ENCODE assay signal across 25 cellular contexts in genomic region chr2:42076357-42076921, GRCh38. TPM values are rescaled to one million over a fixed set of nuclear protein-coding genes. Genes with fewer than 3 reads are reported as not detected.
"Had no signal": no experiment of that assay in that cellular context is flagged by ENCODE, and none has a peak within 500 bp of the region (broad histone marks: within the 10 kb centered on the region; RNA-seq: fewer than 3 reads in every experiment).

No MANE protein-coding gene starts in this region.

- H3K27ac Mint-ChIP-seq: mesothelial cell of epicardium; natural killer cell treated with Interleukin-12 subunit alpha and Interleukin-12 subunit beta and Interleukin-15 and Interleukin-18, amount 100 ng/mL, for 72 hours; stimulated activated effector memory CD8-positive, alpha-beta T cell treated with anti-CD3 and anti-CD28 coated beads, Interleukin-12 subunit alpha, Interleukin-12 subunit beta, amount 100 ng/mL, for 72 hours; stimulated activated naive CD8-positive, alpha-beta T cell treated with anti-CD3 and anti-CD28 coated beads, Interleukin-15, Interleukin-2, amounts not matched to agents 100 ng/mL and 50 ng/mL, for 24 hours had no signal

- H3K4me1 ChIP-seq: pancreas, prostate gland, tibial artery had no signal

- H3K36me3 ChIP-seq: left ventricle myocardium inferior, pancreas, prostate gland, sigmoid colon, spleen, suprapubic skin, thoracic aorta, tibial artery, vagina had no signal

- H3K4me3 Mint-ChIP-seq: mesothelial cell of epicardium; natural killer cell treated with Interleukin-12 subunit alpha and Interleukin-12 subunit beta and Interleukin-15 and Interleukin-18, amount 100 ng/mL, for 72 hours; stimulated activated effector memory CD8-positive, alpha-beta T cell treated with anti-CD3 and anti-CD28 coated beads, Interleukin-12 subunit alpha, Interleukin-12 subunit beta, amount 100 ng/mL, for 72 hours; stimulated activated naive CD8-positive, alpha-beta T cell treated with anti-CD3 and anti-CD28 coated beads, Interleukin-15, Interleukin-2, amounts not matched to agents 100 ng/mL and 50 ng/mL, for 24 hours had no signal

- H3K4me1 Mint-ChIP-seq: stimulated activated effector memory CD8-positive, alpha-beta T cell treated with anti-CD3 and anti-CD28 coated beads, Interleukin-12 subunit alpha, Interleukin-12 subunit beta, amount 100 ng/mL, for 72 hours had no signal

- H3K9me3 Mint-ChIP-seq: mesothelial cell of epicardium; natural killer cell treated with Interleukin-12 subunit alpha and Interleukin-12 subunit beta and Interleukin-15 and Interleukin-18, amount 100 ng/mL, for 72 hours; stimulated activated naive CD8-positive, alpha-beta T cell treated with anti-CD3 and anti-CD28 coated beads, Interleukin-15, Interleukin-2, amounts not matched to agents 100 ng/mL and 50 ng/mL, for 24 hours had no signal

- H3K9me3 ChIP-seq: left ventricle myocardium inferior, pancreas, prostate gland, sigmoid colon, spleen, suprapubic skin, thoracic aorta, tibial artery, vagina had no signal

- H3K27ac ChIP-seq: left ventricle myocardium inferior, pancreas, prostate gland, sigmoid colon, spleen, suprapubic skin, thoracic aorta, tibial artery, vagina had no signal

- H3K36me3 Mint-ChIP-seq: mesothelial cell of epicardium; naive B cell; natural killer cell treated with Interleukin-12 subunit alpha and Interleukin-12 subunit beta and Interleukin-15 and Interleukin-18, amount 100 ng/mL, for 72 hours; stimulated activated effector memory CD8-positive, alpha-beta T cell treated with anti-CD3 and anti-CD28 coated beads, Interleukin-12 subunit alpha, Interleukin-12 subunit beta, amount 100 ng/mL, for 72 hours had no signal

- H3K27me3 ChIP-seq: pancreas, sigmoid colon, suprapubic skin, tibial artery, vagina had no signal

- ATAC-seq: natural killer cell treated with Interleukin-12 subunit alpha and Interleukin-12 subunit beta and Interleukin-15 and Interleukin-18, amount 100 ng/mL, for 72 hours; pancreas; right cardiac atrium; stimulated activated effector memory CD8-positive, alpha-beta T cell treated with anti-CD3 and anti-CD28 coated beads, Interleukin-12 subunit alpha, Interleukin-12 subunit beta, amount 100 ng/mL, for 72 hours had no signal

- H3K4me3 ChIP-seq: left ventricle myocardium inferior, lung, pancreas, prostate gland, sigmoid colon, spleen, suprapubic skin, thoracic aorta, tibial artery, vagina had no signal

- DNase-seq: islet precursor cell; left ventricle myocardium inferior; mesendoderm; naive B cell; nucleus accumbens; pancreas; retina; right cardiac atrium; small intestine; stimulated activated CD4-positive, alpha-beta T cell treated with anti-CD3 and anti-CD28 coated beads, Interleukin-4, amount 100 ng/mL, for 24 hours; stimulated activated naive CD4-positive, alpha-beta T cell; tibial artery; trophoblast cell had no signal

RNA-seq across cellular contexts. Expression of gene PKDCC, which starts 28.6 kb away (rescaled TPM):
- total RNA-seq: mononuclear cell; natural killer cell treated with Interleukin-12 subunit alpha and Interleukin-12 subunit beta and Interleukin-15 and Interleukin-18, amount 100 ng/mL, for 72 hours had no signal
